ENCODE assay signal across 8 cellular contexts in genomic region chr4:153684182-153685073, GRCh38. TPM values are rescaled to one million over a fixed set of nuclear protein-coding genes. Genes with fewer than 3 reads are reported as not detected.
A peak's percentile ranks its signal among the peaks of the same experiment; 100 is the strongest.
DNase-seq lines count a peak whose midpoint lies in the region; ATAC-seq and TF ChIP-seq lines count a peak whose summit lies in the region.
"Had no signal": no experiment of that assay in that cellular context is flagged by ENCODE, and none has a peak within 500 bp of the region (broad histone marks: within the 10 kb centered on the region; RNA-seq: fewer than 3 reads in every experiment).

Gene TLR2, plus strand, starts transcription at chr4:153684280. Its CDS starts 18,628 bp downstream, at chr4:153702908.

- H3K27ac Mint-ChIP-seq in activated naive CD4-positive, alpha-beta T cell treated with anti-CD3 and anti-CD28 coated beads for 36 hours, result peak within 1 kb of the TSS; percentile 18

- ATAC-seq in GM18868 (IDR thresholded peaks at IDR 0.05; ENCODE audit: unreplicated experiment), result peak; percentile 98
- ATAC-seq in HG02885 (IDR thresholded peaks at IDR 0.05; ENCODE audit: poor library complexity, unreplicated experiment), result peak; percentile 93
- peak; percentile 79 for ATAC-seq in Panc1
- ATAC-seq in heart left ventricle, result peak in 3 of 4 donors; percentile 86 to 94 (median 92)

- peak in 1 of 2 donors; percentile 27 for TF ChIP-seq POLR2A in heart left ventricle (IDR thresholded peaks at IDR 0.05)
- peak; percentile 49 for TF ChIP-seq POLR2A in prostate gland (IDR thresholded peaks at IDR 0.05)

- H3K9me3 ChIP-seq in Panc1 (ENCODE audit: control insufficient read depth, insufficient read depth, low read depth, low read length) (no peaks in the 10 kb centered on the region), heart left ventricle (peaks cover 0 to 22% (median 17%) of the 10 kb centered on the region in 12 donors), prostate gland (no peaks in the 10 kb centered on the region)

- no peaks in the 10 kb centered on the region for H3K4me1 ChIP-seq in Panc1 (ENCODE audit: control insufficient read depth, insufficient read depth, low read length)
- peaks cover 0 to 18% (median 8%) of the 10 kb centered on the region in 12 donors for H3K4me1 ChIP-seq in heart left ventricle
- H3K4me1 ChIP-seq in prostate gland (replicated peaks), result no peaks in the 10 kb centered on the region

- H3K4me3 ChIP-seq in Panc1 (ENCODE audit: low read depth in 2 of 2, low read length in 2 of 2) (peak within 1 kb of the TSS; percentile 39 to 52), heart left ventricle (peak within 1 kb of the TSS; percentile 33 to 84 (median 64)), prostate gland (peak within 1 kb of the TSS; percentile 42 to 44)

- no TSS peak for BruUV-seq in Panc1 (replicated peaks; lab: Mats Ljungman, UMichigan)

- H3K27me3 ChIP-seq in Panc1 (ENCODE audit: control insufficient read depth, insufficient read depth, low read length) (peaks cover 15% of the 10 kb centered on the region), heart left ventricle (peaks cover 0 to 32% (median 5%) of the 10 kb centered on the region in 9 donors), prostate gland (replicated peaks; ENCODE audit: insufficient read depth) (no peaks in the 10 kb centered on the region)

- POLR2A ChIA-PET in Panc1 (lab: Charles Lee), result no interaction called here

- H3K27ac ChIP-seq in Panc1 (ENCODE audit: low read length) (no peak within 1 kb of the TSS), heart left ventricle (peak within 1 kb of the TSS in 10 of 12 donors; percentile 7 to 92 (median 26)), prostate gland (peak within 1 kb of the TSS in 1 of 2 donors; percentile 24)

- peak within 1 kb of the TSS; percentile 78 for H3K4me3 Mint-ChIP-seq in activated naive CD4-positive, alpha-beta T cell treated with anti-CD3 and anti-CD28 coated beads for 36 hours

- H3K9me3 Mint-ChIP-seq in activated naive CD4-positive, alpha-beta T cell treated with anti-CD3 and anti-CD28 coated beads for 36 hours, result peaks cover 16% of the 10 kb centered on the region

- WGBS in heart left ventricle, 4 donors, result 0 to 1% (median 1%) methylated on average over 47 to 79 of the region's 79 CpGs
- under 1% methylated on average over 52 of the region's 79 CpGs for WGBS in prostate gland

- intact Hi-C loops in Panc1 (cut with micrococcal nuclease; ENCODE audit: unreplicated experiment) (no loop called here), heart left ventricle (cut with DNase I) (no loop called here), prostate gland (cut with DNase I) (no loop called here)
- intact Hi-C loops in activated naive CD4-positive, alpha-beta T cell treated with anti-CD3 and anti-CD28 coated beads for 36 hours (cut with micrococcal nuclease), result loop anchor here (1.0 kb wide), 2 partner anchors 33 to 339 kb away; no protein-coding TSS in a partner anchor

- peaks cover 10% of the 10 kb centered on the region for H3K36me3 Mint-ChIP-seq in activated naive CD4-positive, alpha-beta T cell treated with anti-CD3 and anti-CD28 coated beads for 36 hours (ENCODE audit: low read depth)

- DNase-seq in Panc1 (ENCODE audit: low read depth, low spot score) (no peak), heart left ventricle (peak; percentile 68 to 91 (median 70)), prostate gland (ENCODE audit: low spot score) (peak; percentile 48), ureter (ENCODE audit: low spot score) (peak; percentile 71)
- peak; percentile 83 for DNase-seq in activated naive CD4-positive, alpha-beta T cell treated with anti-CD3 and anti-CD28 coated beads for 36 hours

- peaks cover 14% of the 10 kb centered on the region for H3K27me3 Mint-ChIP-seq in activated naive CD4-positive, alpha-beta T cell treated with anti-CD3 and anti-CD28 coated beads for 36 hours (ENCODE audit: low read depth)

- CTCF ChIA-PET in Panc1 (lab: Charles Lee), result interaction anchor here (0.6 kb wide), 1 partner anchor 14 kb away, joined by 9 read pairs; no protein-coding TSS in a partner anchor
- CTCF ChIA-PET in activated naive CD4-positive, alpha-beta T cell treated with anti-CD3 and anti-CD28 coated beads for 36 hours (lab: Charles Lee), result interaction anchor here (0.7 to 0.8 kb wide), 2 partner anchors 39 to 599 kb away, joined by 3 read pairs; no protein-coding TSS in a partner anchor

- H3K36me3 ChIP-seq in Panc1 (ENCODE audit: control insufficient read depth, insufficient read depth, low read length), result no peaks in the 10 kb centered on the region
- H3K36me3 ChIP-seq in heart left ventricle, result peaks cover 0 to 19% (median 0%) of the 10 kb centered on the region in 9 donors
- H3K36me3 ChIP-seq in prostate gland, result no peaks in the 10 kb centered on the region

- peaks cover 13% of the 10 kb centered on the region for H3K4me1 Mint-ChIP-seq in activated naive CD4-positive, alpha-beta T cell treated with anti-CD3 and anti-CD28 coated beads for 36 hours (ENCODE audit: low read depth)

- no peak for TF ChIP-seq CTCF in Panc1 (IDR thresholded peaks at IDR 0.05)
- TF ChIP-seq CTCF in heart left ventricle (IDR thresholded peaks at IDR 0.05), result no peak
- no peak for TF ChIP-seq CTCF in prostate gland (IDR thresholded peaks at IDR 0.05)

- in situ Hi-C loops in Panc1 (cut with HindIII; ENCODE audit: low pct_unique_long_range_greater_than_20kb, low sequenced_read_pairs), result no loop called here

RNA-seq across cellular contexts. Expression of gene TLR2, which starts in this region (rescaled TPM):
- total RNA-seq in Panc1 (2021; ENCODE audit: unreplicated experiment) (0.28 TPM), heart left ventricle (10 to 100 TPM in 2 of 9 donors, 1 to 10 TPM in 7; 1.2 to 47.8 (median 5.1) TPM), prostate gland (1 to 10 TPM; 5.5 to 8.9 TPM), ureter (13.9 TPM)
- not detected for polyA plus RNA-seq in Panc1 (2012; ENCODE audit: insufficient read length)
- total RNA-seq in activated naive CD4-positive, alpha-beta T cell treated with anti-CD3 and anti-CD28 coated beads for 36 hours, result 1 to 10 TPM; 1.5 to 2.6 TPM
- 1 to 10 TPM; 1.6 to 3.2 TPM for polyA plus RNA-seq in heart left ventricle
- total RNA-seq: myocyte had no signal

Comparison
In these comparisons a context has a peak if more than half of its experiments do, and no peak if none do; other contexts are left out.
1. Peak in ATAC-seq and H3K4me3 ChIP-seq in Panc1; RNA of the gene not detected or under 1 TPM.